Comparison of ENCODE assay signal across 12 cellular contexts in genomic region chr1:168613689-168614655, GRCh38. TPM values are rescaled to one million over a fixed set of nuclear protein-coding genes. Genes with fewer than 3 reads are reported as not detected.
DNase-seq lines count a peak whose midpoint lies in the region; ATAC-seq and TF ChIP-seq lines count a peak whose summit lies in the region.
"Had no signal": no experiment of that assay in that cellular context is flagged by ENCODE, and none has a peak within 500 bp of the region (broad histone marks: within the 10 kb centered on the region; RNA-seq: fewer than 3 reads in every experiment).

No MANE protein-coding gene starts in this region.

- no peaks in the 10 kb centered on the region for H4K20me1 ChIP-seq in fibroblast of lung (ENCODE audit: control insufficient read depth, extremely low read depth, insufficient read depth, low read length)

- intact Hi-C loops in CD14-positive monocyte (cut with micrococcal nuclease) = no loop called here

- H3K27me3 ChIP-seq in fibroblast of lung (ENCODE audit: control insufficient read depth, insufficient read depth, low read length) = no peaks in the 10 kb centered on the region
- H3K27me3 ChIP-seq: neutrophil, Peyer's patch had no signal

- DNase-seq in A172 (ENCODE audit: low spot score) (peak; percentile 40), NCI-H446 (lab: John Stamatoyannopoulos, UW) (peak; percentile 92 to 94), fibroblast of lung (ENCODE audit: low read depth in 2 of 2) (peak; percentile 51 to 62), nephron progenitor cell (peak; percentile 73), CD14-positive monocyte (ENCODE audit: low spot score) (no peak), AG08396 (ENCODE audit: low spot score) (no peak)
- no peak for DNase-seq in activated CD4-positive, alpha-beta T cell treated with anti-CD3 and anti-CD28 coated beads, Interleukin-2, amount 50 U/mL, for 48 hours
- DNase-seq: activated naive CD4-positive, alpha-beta T cell treated with anti-CD3 and anti-CD28 coated beads, Interleukin-2, amount 50 U/mL, for 16 hours; Peyer's patch had no signal

- H3K27ac Mint-ChIP-seq in nephron progenitor cell (peak overlapping the region; percentile 85), CD14-positive monocyte (no peak overlapping the region)

- no peak overlapping the region for H3K27ac ChIP-seq in fibroblast of lung (ENCODE audit: insufficient read depth, low read length)
- H3K27ac ChIP-seq: A549, neutrophil, Peyer's patch had no signal

- no peak overlapping the region for H2AFZ ChIP-seq in fibroblast of lung (ENCODE audit: low read length)

- no peaks in the 10 kb centered on the region for H3K9me3 Mint-ChIP-seq in nephron progenitor cell
- no peaks in the 10 kb centered on the region for H3K9me3 Mint-ChIP-seq in CD14-positive monocyte

- H3K4me1 ChIP-seq in fibroblast of lung (ENCODE audit: control insufficient read depth, extremely low read depth, insufficient read depth, low read length) = no peaks in the 10 kb centered on the region
- H3K4me1 ChIP-seq: A549 had no signal

- H3K4me2 ChIP-seq in fibroblast of lung (ENCODE audit: extremely low read depth, insufficient read depth, low read length) = no peak overlapping the region
- H3K4me2 ChIP-seq: A549 had no signal

- H3K9me3 ChIP-seq in fibroblast of lung (ENCODE audit: control insufficient read depth, insufficient read depth, low read depth, low read length) = no peaks in the 10 kb centered on the region
- H3K9me3 ChIP-seq: A549, neutrophil, Peyer's patch had no signal

- H3K4me3 ChIP-seq in fibroblast of lung (replicated peaks in 1 of 4; ENCODE audit: control extremely low read depth in 1 of 4, insufficient read depth in 1 of 4, low read depth in 3 of 4, low read length in 4 of 4) = no peak overlapping the region
- H3K4me3 ChIP-seq: A549, Peyer's patch had no signal

- H3K4me3 Mint-ChIP-seq in nephron progenitor cell = peak overlapping the region; percentile 65
- no peak overlapping the region for H3K4me3 Mint-ChIP-seq in CD14-positive monocyte

- peaks cover 71% of the 10 kb centered on the region for H3K4me1 Mint-ChIP-seq in nephron progenitor cell
- no peaks in the 10 kb centered on the region for H3K4me1 Mint-ChIP-seq in CD14-positive monocyte

- H3K9ac ChIP-seq in fibroblast of lung (ENCODE audit: insufficient read depth, low read length) = no peak overlapping the region

- no peaks in the 10 kb centered on the region for H3K79me2 ChIP-seq in fibroblast of lung (ENCODE audit: control insufficient read depth, insufficient read depth, low read length)

- H3K36me3 ChIP-seq in fibroblast of lung (ENCODE audit: control insufficient read depth, insufficient read depth, low read length) = no peaks in the 10 kb centered on the region
- H3K36me3 ChIP-seq: neutrophil, Peyer's patch had no signal

- TF ChIP-seq CTCF in fibroblast of lung (conservative IDR thresholded peaks at IDR 0.05 in 1 of 2, IDR thresholded peaks at IDR 0.05 in 1 of 2; ENCODE audit: low read depth in 1 of 2, low read length in 2 of 2) = no peak
- no peak for TF ChIP-seq CTCF in nephron progenitor cell (IDR thresholded peaks at IDR 0.05)
- TF ChIP-seq CTCF in CD14-positive monocyte (IDR thresholded peaks at IDR 0.05) = no peak

- no peak for ATAC-seq in HG03025 (IDR thresholded peaks at IDR 0.05; ENCODE audit: low FRiP score, unreplicated experiment)
- ATAC-seq: A549 had no signal

- no peaks in the 10 kb centered on the region for H3K36me3 Mint-ChIP-seq in nephron progenitor cell (ENCODE audit: low read depth)
- H3K36me3 Mint-ChIP-seq in CD14-positive monocyte = no peaks in the 10 kb centered on the region

- H3K27me3 Mint-ChIP-seq in nephron progenitor cell (ENCODE audit: low read depth, poor library complexity) (peaks cover 9% of the 10 kb centered on the region), CD14-positive monocyte (ENCODE audit: low read depth in 3 of 3) (peaks cover 0 to 1% (median 0%) of the 10 kb centered on the region in 3 donors)

RNA-seq across cellular contexts. Expression of gene XCL1, which starts 37.6 kb away (rescaled TPM):
- total RNA-seq in A172 (2014; rRNA removed; shearing (Covaris generic)) = not detected in 2 replicates
- total RNA-seq in fibroblast of lung = not detected in 2 replicates
- polyA plus RNA-seq in fibroblast of lung = not detected in 2 replicates
- not detected in 2 replicates for polyA plus RNA-seq in fibroblast of lung (2012)
- polyA minus RNA-seq in fibroblast of lung (ENCODE audit: low replicate concordance) = 0.90 TPM in 1 of 2 replicates, not detected in the other
- polyA plus RNA-seq in CD14-positive monocyte = not detected
- total RNA-seq: Peyer's patch had no signal
- polyA plus RNA-seq: A549 had no signal

Comparison
In these comparisons a context has a peak if more than half of its experiments do, and no peak if none do; other contexts are left out.
1. DNase-seq: peak in A172 (single experiment), NCI-H446 (2 of 2), fibroblast of lung (2 of 2) and nephron progenitor cell (single experiment); none in activated CD4-positive, alpha-beta T cell treated with anti-CD3 and anti-CD28 coated beads, Interleukin-2, amount 50 U/mL, for 48 hours (0 of 2), CD14-positive monocyte (single experiment) and AG08396 (single experiment).